Comparison of ENCODE assay signal across 15 cellular contexts in genomic region chr11:78714539-78714938, GRCh38.
DNase-seq lines count a peak whose midpoint lies in the region; ATAC-seq and TF ChIP-seq lines count a peak whose summit lies in the region.
"Had no signal": no experiment of that assay in that cellular context is flagged by ENCODE, and none has a peak within 500 bp of the region (broad histone marks: within the 10 kb centered on the region; RNA-seq: fewer than 3 reads in every experiment).

No MANE protein-coding gene starts in this region.

- no peak overlapping the region for H3K4me2 ChIP-seq in H9 (ENCODE audit: insufficient read depth, insufficient read length, low read length)

- H4K91ac ChIP-seq in H9 (ENCODE audit: insufficient read length, low read depth, low read length), result no peak overlapping the region

- H3K36me3 ChIP-seq in RWPE2 (ENCODE audit: low read depth), result no peaks in the 10 kb centered on the region
- no peaks in the 10 kb centered on the region for H3K36me3 ChIP-seq in mucosa of descending colon (ENCODE audit: low read depth)
- H3K36me3 ChIP-seq: MG63, Peyer's patch, thoracic aorta had no signal

- no peaks in the 10 kb centered on the region for H3K79me1 ChIP-seq in H9 (ENCODE audit: insufficient read depth, low read depth, low read length, poor library complexity, severe bottlenecking)

- WGBS in H9 (ENCODE audit: extremely low coverage, insufficient read length, low lambda C conversion rate), result no CpG with 5 or more reads among the region's 3 CpGs

- no peaks in the 10 kb centered on the region for H3K79me2 ChIP-seq in H9 (ENCODE audit: insufficient read depth, low read length)

- no peaks in the 10 kb centered on the region for H3K9me3 ChIP-seq in H9 (ENCODE audit: control insufficient read depth, low read depth, low read length)
- H3K9me3 ChIP-seq in RWPE2 (ENCODE audit: severe bottlenecking), result no peaks in the 10 kb centered on the region
- H3K9me3 ChIP-seq in mucosa of descending colon, result no peaks in the 10 kb centered on the region
- H3K9me3 ChIP-seq: MG63, Peyer's patch, thoracic aorta had no signal

- H2BK20ac ChIP-seq in H9 (ENCODE audit: low read depth, low read length, poor library complexity, severe bottlenecking), result no peak overlapping the region

- POLR2A ChIA-PET in activated CD8-positive, alpha-beta T cell treated with anti-CD3 and anti-CD28 coated beads for 36 hours (lab: Charles Lee), result no interaction called here

- no peak overlapping the region for H4K5ac ChIP-seq in H9 (ENCODE audit: insufficient read length, low read depth, low read length)

- H3K9ac ChIP-seq in H9 (ENCODE audit: extremely low read depth, insufficient read length, low read length), result no peak overlapping the region

- H2BK12ac ChIP-seq in H9 (ENCODE audit: insufficient read length, low read depth, low read length), result no peak overlapping the region

- intact Hi-C loops in mucosa of descending colon (cut with DNase I, micrococcal nuclease), result no loop called here
- intact Hi-C loops in activated CD8-positive, alpha-beta T cell treated with anti-CD3 and anti-CD28 coated beads for 36 hours (cut with micrococcal nuclease), result no loop called here

- no peaks in the 10 kb centered on the region for H3K36me3 Mint-ChIP-seq in H9 (ENCODE audit: insufficient read depth in 1 of 3, low read depth in 3 of 3)
- H3K36me3 Mint-ChIP-seq in activated CD8-positive, alpha-beta T cell treated with anti-CD3 and anti-CD28 coated beads for 36 hours (ENCODE audit: low read depth), result no peaks in the 10 kb centered on the region

- no peak overlapping the region for H4K8ac ChIP-seq in H9 (replicated peaks; ENCODE audit: insufficient read length, low read depth, low read length)

- no peaks in the 10 kb centered on the region for H3K23me2 ChIP-seq in H9 (ENCODE audit: insufficient read length, low read depth, low read length, poor library complexity, severe bottlenecking)

- no peak overlapping the region for H3K4me3 ChIP-seq in RWPE2 (ENCODE audit: severe bottlenecking)
- no peak overlapping the region for H3K4me3 ChIP-seq in mucosa of descending colon
- H3K4me3 ChIP-seq: MG63, Peyer's patch, thoracic aorta had no signal

- ATAC-seq in RWPE2 (ENCODE audit: low read depth) (no peak), mucosa of descending colon (peak; percentile 72)
- ATAC-seq in activated CD8-positive, alpha-beta T cell treated with anti-CD3 and anti-CD28 coated beads for 36 hours, result no peak
- ATAC-seq: activated CD8-positive, alpha-beta T cell treated with anti-CD3 and anti-CD28 coated beads, Interleukin-2, amount 10 ng/mL, durations not matched to agents 7 days and 5 days had no signal

- H3K18ac ChIP-seq in H9 (ENCODE audit: insufficient read length, low read depth, low read length), result no peak overlapping the region

- H3K9me3 Mint-ChIP-seq in H9, result no peaks in the 10 kb centered on the region
- H3K9me3 Mint-ChIP-seq in activated CD8-positive, alpha-beta T cell treated with anti-CD3 and anti-CD28 coated beads for 36 hours, result no peaks in the 10 kb centered on the region

- no peaks in the 10 kb centered on the region for H3K27me3 ChIP-seq in H9 (ENCODE audit: insufficient read depth, low read length)
- H3K27me3 ChIP-seq in RWPE2 (ENCODE audit: insufficient read depth, poor library complexity, severe bottlenecking), result no peaks in the 10 kb centered on the region
- H3K27me3 ChIP-seq: Peyer's patch had no signal

- H3K4me1 ChIP-seq in H9 (ENCODE audit: insufficient read depth, low read length) (no peaks in the 10 kb centered on the region), RWPE2 (ENCODE audit: insufficient read depth, poor library complexity, severe bottlenecking) (peaks cover 14% of the 10 kb centered on the region), mucosa of descending colon (ENCODE audit: low read depth) (no peaks in the 10 kb centered on the region)
- H3K4me1 ChIP-seq: Peyer's patch had no signal

- CTCF ChIA-PET in activated CD8-positive, alpha-beta T cell treated with anti-CD3 and anti-CD28 coated beads for 36 hours (lab: Charles Lee), result interaction anchor here (1.1 to 7.0 kb wide), 8 partner anchors 9 to 356 kb away, joined by 3 to 160 read pairs (median 8); no protein-coding TSS in a partner anchor

- no peak overlapping the region for H2AK5ac ChIP-seq in H9 (ENCODE audit: insufficient read length, low read length)

- DNase-seq in H9 (peak; percentile 50), NCI-H2171 (lab: John Stamatoyannopoulos, UW) (peak; percentile 56), RWPE2 (ENCODE audit: low spot score) (no peak), mucosa of descending colon (peak in 2 of 3 donors; percentile 19 to 24), kidney glomerular epithelial cell (lab: John Stamatoyannopoulos, UW) (no peak), mucosa of gallbladder (ENCODE audit: low spot score) (no peak), SIG-M5 (lab: John Stamatoyannopoulos, UW) (no peak)
- no peak for DNase-seq in activated CD8-positive, alpha-beta T cell treated with anti-CD3 and anti-CD28 coated beads for 36 hours
- DNase-seq: activated CD8-positive, alpha-beta T cell treated with anti-CD3 and anti-CD28 coated beads, Interleukin-2, amount 10 ng/mL, durations not matched to agents 7 days and 5 days; central memory CD4-positive, alpha-beta T cell; effector memory CD4-positive, alpha-beta T cell; MG63; Peyer's patch; stimulated activated CD4-positive, alpha-beta T cell treated with anti-CD3 and anti-CD28 coated beads, Interleukin-4, amount 100 ng/mL, for 4 hours had no signal

- no peak overlapping the region for H2BK15ac ChIP-seq in H9 (ENCODE audit: low read depth, low read length)

- H3K4me3 Mint-ChIP-seq in H9, result no peak overlapping the region
- H3K4me3 Mint-ChIP-seq in activated CD8-positive, alpha-beta T cell treated with anti-CD3 and anti-CD28 coated beads for 36 hours, result no peak overlapping the region
- H3K4me3 Mint-ChIP-seq: activated CD8-positive, alpha-beta T cell treated with anti-CD3 and anti-CD28 coated beads, Interleukin-2, amount 10 ng/mL, durations not matched to agents 7 days and 5 days had no signal

- H3K27me3 Mint-ChIP-seq in H9 (ENCODE audit: low read depth), result no peaks in the 10 kb centered on the region; the same call in none of the 2 replicates
- peaks cover 5% of the 10 kb centered on the region for H3K27me3 Mint-ChIP-seq in activated CD8-positive, alpha-beta T cell treated with anti-CD3 and anti-CD28 coated beads for 36 hours

- H3K4ac ChIP-seq in H9 (ENCODE audit: low read depth, low read length), result no peak overlapping the region

- no peak overlapping the region for H2BK5ac ChIP-seq in H9 (ENCODE audit: insufficient read length, low read length)

- peaks cover 2 to 14% of the 10 kb centered on the region in 2 experiments for H3K4me1 Mint-ChIP-seq in H9
- H3K4me1 Mint-ChIP-seq in activated CD8-positive, alpha-beta T cell treated with anti-CD3 and anti-CD28 coated beads for 36 hours (ENCODE audit: low read depth), result no peaks in the 10 kb centered on the region

- H3K27ac ChIP-seq in H9 (ENCODE audit: insufficient read length, low read depth, low read length) (no peak overlapping the region), RWPE2 (ENCODE audit: poor library complexity, severe bottlenecking) (peak overlapping the region; percentile 63)
- H3K27ac ChIP-seq: Peyer's patch, thoracic aorta had no signal

- H4K20me1 ChIP-seq in H9 (ENCODE audit: control insufficient read depth, insufficient read depth, insufficient read length), result no peaks in the 10 kb centered on the region

- H2AFZ ChIP-seq in H9 (ENCODE audit: low read length), result no peak overlapping the region

- no peak overlapping the region for H3T11ph ChIP-seq in H9 (ENCODE audit: low read length)

- no peak overlapping the region for H3K23ac ChIP-seq in H9 (ENCODE audit: insufficient read length, low read depth, low read length)

- H3K27ac Mint-ChIP-seq in H9, result no peak overlapping the region
- no peak overlapping the region for H3K27ac Mint-ChIP-seq in activated CD8-positive, alpha-beta T cell treated with anti-CD3 and anti-CD28 coated beads for 36 hours
- H3K27ac Mint-ChIP-seq: activated CD8-positive, alpha-beta T cell treated with anti-CD3 and anti-CD28 coated beads, Interleukin-2, amount 10 ng/mL, durations not matched to agents 7 days and 5 days had no signal

- TF ChIP-seq CTCF in H9 (conservative IDR thresholded peaks at IDR 0.05) (no peak), RWPE2 (IDR thresholded peaks at IDR 0.05; ENCODE audit: poor library complexity, severe bottlenecking) (no peak), mucosa of descending colon (IDR thresholded peaks at IDR 0.05) (no peak)
- no peak for TF ChIP-seq CTCF in activated CD8-positive, alpha-beta T cell treated with anti-CD3 and anti-CD28 coated beads for 36 hours (IDR thresholded peaks at IDR 0.05)

- H3K14ac ChIP-seq in H9 (ENCODE audit: insufficient read depth, low read length), result no peak overlapping the region

- H3K56ac ChIP-seq in H9 (ENCODE audit: insufficient read length, low read depth, low read length), result no peak overlapping the region

- no peak overlapping the region for H2BK120ac ChIP-seq in H9 (ENCODE audit: low read depth, low read length, poor library complexity, severe bottlenecking)

Comparison
In these comparisons a context has a peak if more than half of its experiments do, and no peak if none do; other contexts are left out.
1. DNase-seq: peak in H9 (single experiment), NCI-H2171 (single experiment) and mucosa of descending colon (2 of 3); none in RWPE2 (single experiment), kidney glomerular epithelial cell (single experiment), mucosa of gallbladder (single experiment), activated CD8-positive, alpha-beta T cell treated with anti-CD3 and anti-CD28 coated beads for 36 hours (single experiment) and SIG-M5 (single experiment).